In the genomic region with DNA sequence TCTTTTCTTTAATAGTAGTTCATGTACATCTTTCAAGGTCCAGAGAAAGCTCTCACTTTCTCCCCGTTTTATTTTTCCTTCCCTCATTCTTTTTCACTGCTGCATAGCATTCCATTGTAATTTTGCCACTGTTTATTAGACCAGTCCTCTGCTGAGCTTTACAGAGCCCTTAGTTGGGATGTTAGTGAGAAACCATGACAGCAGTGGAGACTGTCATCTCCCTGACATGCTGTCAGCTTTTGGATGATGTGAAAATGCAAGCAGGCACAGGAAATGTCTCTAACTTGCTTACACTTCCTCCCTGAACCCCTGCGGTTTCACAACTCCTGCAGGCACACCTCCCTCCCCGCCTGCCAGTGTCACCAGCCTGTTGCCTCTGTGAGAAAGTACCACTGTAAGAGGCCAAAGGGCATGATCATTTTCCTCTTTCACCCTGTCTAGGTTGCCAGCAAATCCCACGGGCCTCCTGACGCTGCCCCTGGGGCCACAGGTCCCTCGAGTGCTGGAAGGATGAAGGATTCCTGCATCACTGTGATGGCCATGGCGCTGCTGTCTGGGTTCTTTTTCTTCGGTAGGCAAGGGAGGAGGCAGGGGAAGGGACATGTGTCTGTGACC, we compare ENCODE assay signal across 8 cellular contexts. TPM values are rescaled to one million over a fixed set of nuclear protein-coding genes. Genes with fewer than 3 reads are reported as not detected.
A peak's percentile ranks its signal among the peaks of the same experiment; 100 is the strongest.
DNase-seq lines count a peak whose midpoint lies in the region; ATAC-seq and TF ChIP-seq lines count a peak whose summit lies in the region.

ITGAL (plus strand) TSS at position 415 of the 615 bp plus-strand sequence; CDS start at position 511, 96 bp downstream.

- H3K9ac ChIP-seq in OCI-LY3 (ENCODE audit: low read length) (peak within 1 kb of the TSS; percentile 77), mucosa of rectum (ENCODE audit: low read depth in 1 of 2, low read length in 2 of 2) (peak within 1 kb of the TSS; percentile 10 to 56)

- no peaks in the 10 kb centered on the region for H3K9me3 Mint-ChIP-seq in CD8-positive, alpha-beta T cell
- H3K9me3 Mint-ChIP-seq in activated T-helper 2 cell treated with anti-CD3 and anti-CD28 coated beads, Interferon-gamma antibody, Interleukin-2, Interleukin-4, amounts not matched to agents 10 μg/mL and 5 μg/mL and 100 μg/mL, durations not matched to agents 14 hours and 24 hours and 36 hours: no peaks in the 10 kb centered on the region
- H3K9me3 Mint-ChIP-seq in stimulated activated naive CD8-positive, alpha-beta T cell treated with anti-CD3 and anti-CD28 coated beads, Interleukin-15, amount 100 ng/mL, for 72 hours: no peaks in the 10 kb centered on the region

- DNase-seq in CD8-positive, alpha-beta T cell: peak; percentile 67 to 92 (median 80)
- DNase-seq in activated T-helper 2 cell treated with anti-CD3 and anti-CD28 coated beads, Interferon-gamma antibody, Interleukin-2, Interleukin-4, amounts not matched to agents 10 μg/mL and 5 μg/mL and 100 μg/mL, durations not matched to agents 14 hours and 24 hours and 36 hours (ENCODE audit: low spot score): peak; percentile 83
- peak; percentile 78 to 91 for DNase-seq in stimulated activated naive CD8-positive, alpha-beta T cell treated with anti-CD3 and anti-CD28 coated beads, Interleukin-15, amount 100 ng/mL, for 72 hours
- DNase-seq in HuH-7.5 (ENCODE audit: low spot score): no peak

- no peaks in the 10 kb centered on the region for H3K27me3 Mint-ChIP-seq in CD8-positive, alpha-beta T cell (ENCODE audit: low read depth)
- H3K27me3 Mint-ChIP-seq in activated T-helper 2 cell treated with anti-CD3 and anti-CD28 coated beads, Interferon-gamma antibody, Interleukin-2, Interleukin-4, amounts not matched to agents 10 μg/mL and 5 μg/mL and 100 μg/mL, durations not matched to agents 14 hours and 24 hours and 36 hours (ENCODE audit: low read depth): no peaks in the 10 kb centered on the region
- no peaks in the 10 kb centered on the region for H3K27me3 Mint-ChIP-seq in stimulated activated naive CD8-positive, alpha-beta T cell treated with anti-CD3 and anti-CD28 coated beads, Interleukin-15, amount 100 ng/mL, for 72 hours

- H2AFZ ChIP-seq in OCI-LY3 (ENCODE audit: low read depth, low read length): peak within 1 kb of the TSS; percentile 62; the same call in 1 of the 2 replicates

- H3K4me3 ChIP-seq in CD8-positive, alpha-beta T cell (ENCODE audit: low read depth, low read length): peak within 1 kb of the TSS; percentile 89
- H3K4me3 ChIP-seq in OCI-LY3 (ENCODE audit: low read length): peak within 1 kb of the TSS; percentile 77
- peak within 1 kb of the TSS; percentile 23 to 74 for H3K4me3 ChIP-seq in mucosa of rectum (ENCODE audit: low read length in 2 of 2)
- H3K4me3 ChIP-seq in gastroesophageal sphincter: peak within 1 kb of the TSS in 1 of 2 donors; percentile 4

- peak within 1 kb of the TSS; percentile 95 for H3K4me3 Mint-ChIP-seq in CD8-positive, alpha-beta T cell
- H3K4me3 Mint-ChIP-seq in activated T-helper 2 cell treated with anti-CD3 and anti-CD28 coated beads, Interferon-gamma antibody, Interleukin-2, Interleukin-4, amounts not matched to agents 10 μg/mL and 5 μg/mL and 100 μg/mL, durations not matched to agents 14 hours and 24 hours and 36 hours (ENCODE audit: low read depth): peak within 1 kb of the TSS; percentile 99
- H3K4me3 Mint-ChIP-seq in stimulated activated naive CD8-positive, alpha-beta T cell treated with anti-CD3 and anti-CD28 coated beads, Interleukin-15, amount 100 ng/mL, for 72 hours: peak within 1 kb of the TSS; percentile 98 to 100

- H3K36me3 Mint-ChIP-seq in CD8-positive, alpha-beta T cell: peaks cover 40% of the 10 kb centered on the region
- H3K36me3 Mint-ChIP-seq in activated T-helper 2 cell treated with anti-CD3 and anti-CD28 coated beads, Interferon-gamma antibody, Interleukin-2, Interleukin-4, amounts not matched to agents 10 μg/mL and 5 μg/mL and 100 μg/mL, durations not matched to agents 14 hours and 24 hours and 36 hours (ENCODE audit: low read depth): peaks cover 43% of the 10 kb centered on the region

- no peaks in the 10 kb centered on the region for H3K9me3 ChIP-seq in CD8-positive, alpha-beta T cell (ENCODE audit: low read length)
- H3K9me3 ChIP-seq in OCI-LY3 (ENCODE audit: insufficient read depth, low read length) (no peaks in the 10 kb centered on the region), mucosa of rectum (ENCODE audit: control insufficient read depth in 2 of 2, low read length in 2 of 2) (no peaks in the 10 kb centered on the region), gastroesophageal sphincter (no peaks in the 10 kb centered on the region)

- peak; percentile 81 for ATAC-seq in CD8-positive, alpha-beta T cell
- peak; percentile 50 for ATAC-seq in GM21786 (IDR thresholded peaks at IDR 0.05; ENCODE audit: unreplicated experiment)
- peak; percentile 75 for ATAC-seq in stimulated activated naive CD8-positive, alpha-beta T cell treated with anti-CD3 and anti-CD28 coated beads, Interleukin-15, amount 100 ng/mL, for 72 hours
- no peak for ATAC-seq in gastroesophageal sphincter

- peak within 1 kb of the TSS; percentile 95 for H3K4me2 ChIP-seq in OCI-LY3 (ENCODE audit: low read length)

- POLR2A ChIA-PET in CD8-positive, alpha-beta T cell (lab: Charles Lee): interaction anchor here (0.7 to 10.5 kb wide), 20 partner anchors 14 to 407 kb away, joined by 3 to 148 read pairs (median 4); partner anchors contain the start of genes ALDOA, CORO1A, DCTPP1 and FBRS

- peak within 1 kb of the TSS; percentile 93 for H3K27ac Mint-ChIP-seq in CD8-positive, alpha-beta T cell
- peak within 1 kb of the TSS; percentile 97 for H3K27ac Mint-ChIP-seq in activated T-helper 2 cell treated with anti-CD3 and anti-CD28 coated beads, Interferon-gamma antibody, Interleukin-2, Interleukin-4, amounts not matched to agents 10 μg/mL and 5 μg/mL and 100 μg/mL, durations not matched to agents 14 hours and 24 hours and 36 hours
- peak within 1 kb of the TSS; percentile 96 to 99 for H3K27ac Mint-ChIP-seq in stimulated activated naive CD8-positive, alpha-beta T cell treated with anti-CD3 and anti-CD28 coated beads, Interleukin-15, amount 100 ng/mL, for 72 hours

- no peak for TF ChIP-seq EP300 in gastroesophageal sphincter (IDR thresholded peaks at IDR 0.05)

- peak within 1 kb of the TSS; percentile 80 for H3K27ac ChIP-seq in CD8-positive, alpha-beta T cell (ENCODE audit: low read depth, low read length)
- H3K27ac ChIP-seq in OCI-LY3 (ENCODE audit: low read length) (peak within 1 kb of the TSS; percentile 80), mucosa of rectum (ENCODE audit: low read depth in 2 of 2, low read length in 2 of 2) (peak within 1 kb of the TSS in 1 of 2 donors; percentile 79), gastroesophageal sphincter (no peak within 1 kb of the TSS)

- H3K4me1 Mint-ChIP-seq in CD8-positive, alpha-beta T cell (ENCODE audit: low read depth): peaks cover 68% of the 10 kb centered on the region
- peaks cover 52% of the 10 kb centered on the region for H3K4me1 Mint-ChIP-seq in activated T-helper 2 cell treated with anti-CD3 and anti-CD28 coated beads, Interferon-gamma antibody, Interleukin-2, Interleukin-4, amounts not matched to agents 10 μg/mL and 5 μg/mL and 100 μg/mL, durations not matched to agents 14 hours and 24 hours and 36 hours (ENCODE audit: low read depth)
- H3K4me1 Mint-ChIP-seq in stimulated activated naive CD8-positive, alpha-beta T cell treated with anti-CD3 and anti-CD28 coated beads, Interleukin-15, amount 100 ng/mL, for 72 hours: peaks cover 63% of the 10 kb centered on the region

- 61 to 69% methylated on average over 3 to 8 of the region's 8 CpGs for WGBS in gastroesophageal sphincter (ENCODE audit: low coverage in 1 of 2), 2 donors

- H3K27me3 ChIP-seq in CD8-positive, alpha-beta T cell (ENCODE audit: insufficient read depth, low read length): no peaks in the 10 kb centered on the region
- H3K27me3 ChIP-seq in OCI-LY3 (ENCODE audit: low read depth, low read length): no peaks in the 10 kb centered on the region
- H3K27me3 ChIP-seq in mucosa of rectum (ENCODE audit: control insufficient read depth in 2 of 2, insufficient read depth in 2 of 2, low read length in 2 of 2): no peaks in the 10 kb centered on the region
- peaks cover 52% of the 10 kb centered on the region for H3K27me3 ChIP-seq in gastroesophageal sphincter

- CTCF ChIA-PET in CD8-positive, alpha-beta T cell (lab: Charles Lee): interaction anchor here (0.9 to 5.0 kb wide), 7 partner anchors 15 to 188 kb away, joined by 3 to 45 read pairs (median 8); partner anchors contain the start of gene DCTPP1

- intact Hi-C loops in CD8-positive, alpha-beta T cell (cut with DNase I, micrococcal nuclease): loop anchor here (1.0 to 2.0 kb wide), 6 partner anchors 14 to 62 kb away; partner anchors contain the start of genes SEPHS2 (in 2 of the 2), ZNF747 (in 2 of the 2) and DCTPP1 (in 1 of the 2)
- intact Hi-C loops in activated T-helper 2 cell treated with anti-CD3 and anti-CD28 coated beads, Interferon-gamma antibody, Interleukin-2, Interleukin-4, amounts not matched to agents 10 μg/mL and 5 μg/mL and 100 μg/mL, durations not matched to agents 14 hours and 24 hours and 36 hours (cut with micrococcal nuclease): loop anchor here (1.0 to 5.0 kb wide), 4 partner anchors 22 to 95 kb away; partner anchors contain the start of gene ZNF768

- TF ChIP-seq CTCF in CD8-positive, alpha-beta T cell (IDR thresholded peaks at IDR 0.05): no peak
- no peak for TF ChIP-seq CTCF in OCI-LY3 (IDR thresholded peaks at IDR 0.05; ENCODE audit: low read depth, low read length)
- TF ChIP-seq CTCF in gastroesophageal sphincter (IDR thresholded peaks at IDR 0.05): no peak

- TF ChIP-seq POLR2A in gastroesophageal sphincter (IDR thresholded peaks at IDR 0.05): no peak

- peaks cover 17% of the 10 kb centered on the region for H3K36me3 ChIP-seq in CD8-positive, alpha-beta T cell (ENCODE audit: insufficient read depth, low read length)
- H3K36me3 ChIP-seq in OCI-LY3 (replicated peaks; ENCODE audit: low read depth, low read length): peaks cover 6% of the 10 kb centered on the region
- H3K36me3 ChIP-seq in mucosa of rectum (ENCODE audit: control insufficient read depth in 2 of 2, insufficient read depth in 2 of 2, low read length in 2 of 2): no peaks in the 10 kb centered on the region
- H3K36me3 ChIP-seq in gastroesophageal sphincter: no peaks in the 10 kb centered on the region

- no peaks in the 10 kb centered on the region for H3K79me2 ChIP-seq in OCI-LY3 (ENCODE audit: low read length)

- no peaks in the 10 kb centered on the region for H4K20me1 ChIP-seq in OCI-LY3 (ENCODE audit: insufficient read depth, low read length)

- H3K4me1 ChIP-seq in CD8-positive, alpha-beta T cell (ENCODE audit: insufficient read depth, low read length): peaks cover 71% of the 10 kb centered on the region
- H3K4me1 ChIP-seq in OCI-LY3 (ENCODE audit: low read length) (peaks cover 48% of the 10 kb centered on the region), mucosa of rectum (ENCODE audit: control insufficient read depth in 2 of 2, insufficient read depth in 2 of 2, low read length in 2 of 2) (no peaks in the 10 kb centered on the region), gastroesophageal sphincter (no peaks in the 10 kb centered on the region)

RNA-seq across cellular contexts. Expression of gene ITGAL, which starts in this region (rescaled TPM):
- 100 to 1,000 TPM; 187 to 218 TPM for total RNA-seq in CD8-positive, alpha-beta T cell
- 292 and 293 TPM in 2 replicates for total RNA-seq in activated T-helper 2 cell treated with anti-CD3 and anti-CD28 coated beads, Interferon-gamma antibody, Interleukin-2, Interleukin-4, amounts not matched to agents 10 μg/mL and 5 μg/mL and 100 μg/mL, durations not matched to agents 14 hours and 24 hours and 36 hours
- 1 to 10 TPM in 2 of 4 donors, under 1 TPM in 2; 0.30 to 4.2 (median 0.97) TPM for total RNA-seq in gastroesophageal sphincter

Comparison
In these comparisons a context has a peak if more than half of its experiments do, and no peak if none do; other contexts are left out.
1. RNA of gene ITGAL (total RNA-seq): 292 to 293 TPM in activated T-helper 2 cell treated with anti-CD3 and anti-CD28 coated beads, Interferon-gamma antibody, Interleukin-2, Interleukin-4, amounts not matched to agents 10 μg/mL and 5 μg/mL and 100 μg/mL, durations not matched to agents 14 hours and 24 hours and 36 hours and 187 to 218 TPM in CD8-positive, alpha-beta T cell; 0.30 to 4.2 TPM in gastroesophageal sphincter; every median in the first group is over 10 times any median in the second.
2. H3K27ac ChIP-seq: peak in CD8-positive, alpha-beta T cell (single experiment) and OCI-LY3 (single experiment); none in gastroesophageal sphincter (0 of 4).
3. Peak in every context shown above with its lines, with median percentiles within 50 percentile points of each other: H3K27ac Mint-ChIP-seq and H3K4me3 Mint-ChIP-seq.